1 cellular context compared by ENCODE assay signal in the genomic region with DNA sequence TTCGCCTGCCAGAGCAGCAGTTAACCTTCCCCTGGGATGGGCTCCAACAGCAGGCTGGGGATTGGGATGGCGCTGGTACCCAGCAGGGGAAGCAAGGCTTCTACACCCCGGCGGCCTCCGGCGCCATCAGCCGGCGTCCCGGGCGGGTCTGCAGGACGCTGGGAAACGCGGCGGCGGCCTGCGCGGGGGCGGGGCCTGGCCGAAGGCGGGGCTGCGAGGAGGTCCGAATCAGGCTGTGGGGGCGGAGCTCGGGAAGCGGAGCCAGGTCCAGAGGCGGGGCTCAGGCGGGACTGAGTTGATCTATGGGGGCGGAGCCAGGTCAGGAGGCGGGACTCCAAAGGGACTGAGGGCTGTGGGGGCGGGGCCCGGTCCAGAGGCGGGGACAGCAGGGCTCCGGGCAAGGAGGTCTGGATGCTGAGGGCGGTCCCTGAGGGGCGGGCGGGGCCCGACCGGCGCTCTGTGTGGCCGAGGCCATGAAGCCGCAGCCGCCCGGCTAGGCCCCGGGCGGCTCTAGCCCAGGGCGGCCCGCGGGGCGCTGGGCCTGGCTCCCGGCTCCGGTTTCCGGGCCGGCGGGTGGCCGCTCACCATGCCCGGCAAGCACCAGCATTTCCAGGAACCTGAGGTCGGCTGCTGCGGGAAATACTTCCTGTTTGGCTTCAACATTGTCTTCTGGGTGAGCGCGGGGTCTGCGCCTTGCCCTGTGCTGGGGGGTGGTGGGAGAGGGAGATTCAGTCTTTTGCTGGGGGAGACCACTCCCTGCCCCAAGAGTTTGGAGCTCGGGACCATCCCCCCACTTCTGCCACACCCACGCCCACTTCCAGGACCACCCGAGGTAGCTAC.
TF ChIP-seq lines count a peak whose summit lies in the region.

A gene with protein sequence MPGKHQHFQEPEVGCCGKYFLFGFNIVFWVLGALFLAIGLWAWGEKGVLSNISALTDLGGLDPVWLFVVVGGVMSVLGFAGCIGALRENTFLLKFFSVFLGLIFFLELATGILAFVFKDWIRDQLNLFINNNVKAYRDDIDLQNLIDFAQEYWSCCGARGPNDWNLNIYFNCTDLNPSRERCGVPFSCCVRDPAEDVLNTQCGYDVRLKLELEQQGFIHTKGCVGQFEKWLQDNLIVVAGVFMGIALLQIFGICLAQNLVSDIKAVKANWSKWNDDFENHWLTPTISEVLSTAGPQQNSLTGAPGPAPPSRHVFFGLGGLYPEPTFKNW (plus strand): TSS at position 455 of the 840 bp plus-strand sequence. CDS start 132 bp downstream, at position 587.

TF ChIP-seq in liver, 16 proteins besides CTCF, POLR2A, EP300 and RAD21 (continued from another document):
- TF ChIP-seq, protein P1, sequence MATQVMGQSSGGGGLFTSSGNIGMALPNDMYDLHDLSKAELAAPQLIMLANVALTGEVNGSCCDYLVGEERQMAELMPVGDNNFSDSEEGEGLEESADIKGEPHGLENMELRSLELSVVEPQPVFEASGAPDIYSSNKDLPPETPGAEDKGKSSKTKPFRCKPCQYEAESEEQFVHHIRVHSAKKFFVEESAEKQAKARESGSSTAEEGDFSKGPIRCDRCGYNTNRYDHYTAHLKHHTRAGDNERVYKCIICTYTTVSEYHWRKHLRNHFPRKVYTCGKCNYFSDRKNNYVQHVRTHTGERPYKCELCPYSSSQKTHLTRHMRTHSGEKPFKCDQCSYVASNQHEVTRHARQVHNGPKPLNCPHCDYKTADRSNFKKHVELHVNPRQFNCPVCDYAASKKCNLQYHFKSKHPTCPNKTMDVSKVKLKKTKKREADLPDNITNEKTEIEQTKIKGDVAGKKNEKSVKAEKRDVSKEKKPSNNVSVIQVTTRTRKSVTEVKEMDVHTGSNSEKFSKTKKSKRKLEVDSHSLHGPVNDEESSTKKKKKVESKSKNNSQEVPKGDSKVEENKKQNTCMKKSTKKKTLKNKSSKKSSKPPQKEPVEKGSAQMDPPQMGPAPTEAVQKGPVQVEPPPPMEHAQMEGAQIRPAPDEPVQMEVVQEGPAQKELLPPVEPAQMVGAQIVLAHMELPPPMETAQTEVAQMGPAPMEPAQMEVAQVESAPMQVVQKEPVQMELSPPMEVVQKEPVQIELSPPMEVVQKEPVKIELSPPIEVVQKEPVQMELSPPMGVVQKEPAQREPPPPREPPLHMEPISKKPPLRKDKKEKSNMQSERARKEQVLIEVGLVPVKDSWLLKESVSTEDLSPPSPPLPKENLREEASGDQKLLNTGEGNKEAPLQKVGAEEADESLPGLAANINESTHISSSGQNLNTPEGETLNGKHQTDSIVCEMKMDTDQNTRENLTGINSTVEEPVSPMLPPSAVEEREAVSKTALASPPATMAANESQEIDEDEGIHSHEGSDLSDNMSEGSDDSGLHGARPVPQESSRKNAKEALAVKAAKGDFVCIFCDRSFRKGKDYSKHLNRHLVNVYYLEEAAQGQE (IDR thresholded peaks at IDR 0.05) = peak; percentile 70
